Comparison of ENCODE assay signal across 17 cellular contexts in the genomic region with DNA sequence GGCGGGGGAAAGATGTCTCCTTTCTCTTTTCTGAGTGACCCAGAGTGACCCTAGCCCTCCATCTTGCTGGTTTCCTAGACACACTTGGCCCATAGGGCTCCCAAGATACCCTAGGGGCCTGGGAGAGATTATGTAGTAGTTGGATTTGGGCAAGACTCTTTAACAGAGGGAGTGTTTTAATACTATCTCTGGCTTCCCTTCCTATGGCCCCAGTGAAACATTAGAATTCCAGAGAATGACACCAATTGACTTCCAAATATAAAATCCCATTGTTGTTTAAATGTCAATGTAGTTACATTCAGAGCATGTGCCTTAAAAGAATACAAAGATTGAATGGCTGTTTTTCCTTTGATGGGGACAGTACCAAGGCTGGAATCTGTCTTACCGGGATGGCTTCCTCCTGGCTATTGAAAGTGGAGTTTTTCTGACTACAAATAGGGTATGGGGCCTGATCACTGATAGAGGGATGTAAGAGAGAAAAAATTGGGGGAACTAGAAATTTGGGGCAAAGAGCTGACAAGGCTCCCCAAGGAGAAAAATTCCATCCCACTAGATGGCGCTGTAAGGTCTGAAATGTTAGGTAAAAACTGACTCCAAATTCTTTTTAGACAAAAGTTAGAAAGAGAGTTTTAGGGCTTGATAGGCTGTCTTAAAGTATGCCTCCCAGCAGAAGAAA. TPM values are rescaled to one million over a fixed set of nuclear protein-coding genes. Genes with fewer than 3 reads are reported as not detected.
DNase-seq lines count a peak whose midpoint lies in the region; ATAC-seq and TF ChIP-seq lines count a peak whose summit lies in the region.
"Had no signal": no experiment of that assay in that cellular context is flagged by ENCODE, and none has a peak within 500 bp of the region (broad histone marks: within the 10 kb centered on the region; RNA-seq: fewer than 3 reads in every experiment).

No MANE protein-coding gene starts in this region.

- no peak for TF ChIP-seq POLR2A in HCT116 (IDR thresholded peaks at IDR 0.05; ENCODE audit: borderline replicate concordance, extremely low read depth, insufficient read depth, insufficient read length)

- POLR2A ChIA-PET in HCT116 (lab: Charles Lee), result no interaction called here
- POLR2A ChIA-PET in Panc1 (lab: Charles Lee), result no interaction called here

- H4K20me1 ChIP-seq in HCT116 (ENCODE audit: insufficient read depth), result no peaks in the 10 kb centered on the region

- RAD21 ChIA-PET in HCT116 (lab: Charles Lee; ENCODE audit: low non-redundant PET in 1 of 2, low total read pairs in 2 of 2, uncharacterized antibody in 2 of 2, unreplicated experiment in 2 of 2), result no interaction called here

- H3K36me3 ChIP-seq in HCT116 (ENCODE audit: control insufficient read depth in 1 of 2, insufficient read depth in 2 of 2, low read length in 2 of 2) (no peaks in the 10 kb centered on the region), Panc1 (ENCODE audit: control insufficient read depth, insufficient read depth, low read length) (no peaks in the 10 kb centered on the region), iPS DF 6.9 (ENCODE audit: control insufficient read depth, insufficient read depth, low read length) (no peaks in the 10 kb centered on the region)
- H3K36me3 ChIP-seq: adrenal gland, gastroesophageal sphincter had no signal

- WGBS in iPS DF 6.9 (ENCODE audit: insufficient coverage, insufficient read length), result no CpG with 5 or more reads among the region's 3 CpGs

- intact Hi-C loops in HCT116 (cut with micrococcal nuclease) (no loop called here), Panc1 (cut with micrococcal nuclease; ENCODE audit: unreplicated experiment) (no loop called here)

- no peaks in the 10 kb centered on the region for H3K79me2 ChIP-seq in HCT116 (ENCODE audit: insufficient read depth, low read length)

- peak; percentile 14 for DNase-seq in GM12865 (ENCODE audit: low read depth)
- no peak for DNase-seq in HCT116 (ENCODE audit: low read depth, low spot score)
- DNase-seq in Panc1 (ENCODE audit: low read depth, low spot score), result no peak
- peak; percentile 1 for DNase-seq in iPS DF 6.9 (ENCODE audit: low read depth, low spot score)
- no peak for DNase-seq in G401 (ENCODE audit: low spot score)
- no peak for DNase-seq in SIG-M5 (lab: John Stamatoyannopoulos, UW)
- no peak for DNase-seq in NCI-H2171 (lab: John Stamatoyannopoulos, UW)
- DNase-seq: activated CD8-positive, alpha-beta memory T cell treated with anti-CD3 and anti-CD28 coated beads, Interleukin-2, amount 50 U/mL, for 48 hours; adrenal gland; COR-L47; cortex of kidney; left colon; NCI-H2081; nephron progenitor cell had no signal

- no peak overlapping the region for H2AFZ ChIP-seq in HCT116 (ENCODE audit: low read depth, low read length, poor library complexity, severe bottlenecking)

- H3K9me3 ChIP-seq in HCT116 (ENCODE audit: control insufficient read depth in 1 of 2, insufficient read depth in 1 of 2, low read depth in 1 of 2, low read length in 2 of 2), result no peaks in the 10 kb centered on the region
- H3K9me3 ChIP-seq in Panc1 (ENCODE audit: control insufficient read depth, insufficient read depth, low read depth, low read length), result no peaks in the 10 kb centered on the region
- no peaks in the 10 kb centered on the region for H3K9me3 ChIP-seq in iPS DF 6.9 (ENCODE audit: control insufficient read depth, insufficient read depth, low read length)
- H3K9me3 ChIP-seq: adrenal gland, gastroesophageal sphincter had no signal

- no peak for ATAC-seq in HCT116
- no peak for ATAC-seq in Panc1
- ATAC-seq: gastroesophageal sphincter, left colon had no signal

- BruUV-seq in HCT116 (replicated peaks; lab: Mats Ljungman, UMichigan) (no TSS peak), Panc1 (replicated peaks; lab: Mats Ljungman, UMichigan) (no TSS peak)

- H3K27me3 ChIP-seq in HCT116 (ENCODE audit: insufficient read depth, low read length) (no peaks in the 10 kb centered on the region), Panc1 (ENCODE audit: control insufficient read depth, insufficient read depth, low read length) (no peaks in the 10 kb centered on the region), iPS DF 6.9 (ENCODE audit: control insufficient read depth, insufficient read depth, low read length) (no peaks in the 10 kb centered on the region)
- H3K27me3 ChIP-seq: adrenal gland, gastroesophageal sphincter had no signal

- no peaks in the 10 kb centered on the region for H3K4me1 ChIP-seq in HCT116 (ENCODE audit: control insufficient read depth in 1 of 2, insufficient read depth in 2 of 2, low read length in 2 of 2)
- no peaks in the 10 kb centered on the region for H3K4me1 ChIP-seq in Panc1 (ENCODE audit: control insufficient read depth, insufficient read depth, low read length)
- H3K4me1 ChIP-seq in iPS DF 6.9 (ENCODE audit: control insufficient read depth, insufficient read depth, low read length), result no peaks in the 10 kb centered on the region
- H3K4me1 ChIP-seq: adrenal gland, gastroesophageal sphincter had no signal

- no peak overlapping the region for H3K4me3 ChIP-seq in GM12865 (ENCODE audit: low read depth, low read length)
- H3K4me3 ChIP-seq in HCT116 (replicated peaks in 1 of 2; ENCODE audit: low read depth in 1 of 2, low read length in 2 of 2), result no peak overlapping the region
- no peak overlapping the region for H3K4me3 ChIP-seq in Panc1 (ENCODE audit: low read depth in 2 of 2, low read length in 2 of 2)
- H3K4me3 ChIP-seq in iPS DF 6.9 (ENCODE audit: low read length), result no peak overlapping the region
- H3K4me3 ChIP-seq: adrenal gland, gastroesophageal sphincter had no signal

- peak; percentile 26 for TF ChIP-seq CTCF in GM12865 (IDR thresholded peaks at IDR 0.05; ENCODE audit: insufficient read depth, low read depth, low read length, missing control alignments)
- peak in 2 of 3 experiments; percentile 8 to 35; a peak in 1 of 6 replicates for TF ChIP-seq CTCF in HCT116 (IDR thresholded peaks at IDR 0.05 in 2 of 3, conservative IDR thresholded peaks at IDR 0.05 in 1 of 3; ENCODE audit: borderline replicate concordance in 1 of 3, insufficient read depth in 1 of 3, low read depth in 2 of 3, low read length in 2 of 3)
- TF ChIP-seq CTCF in Panc1 (IDR thresholded peaks at IDR 0.05), result peak; percentile 27; the same call in 1 of the 2 replicates

- no peak overlapping the region for H3K27ac ChIP-seq in HCT116 (ENCODE audit: low read depth, low read length)
- no peak overlapping the region for H3K27ac ChIP-seq in Panc1 (ENCODE audit: low read length)
- no peak overlapping the region for H3K27ac ChIP-seq in iPS DF 6.9 (ENCODE audit: low read length)
- H3K27ac ChIP-seq: adrenal gland, gastroesophageal sphincter, RWPE1 had no signal

- no peak overlapping the region for H3K9ac ChIP-seq in HCT116 (ENCODE audit: low read length)

- in situ Hi-C loops in Panc1 (cut with HindIII; ENCODE audit: low pct_unique_long_range_greater_than_20kb, low sequenced_read_pairs) (no loop called here), G401 (cut with HindIII; ENCODE audit: low sequenced_read_pairs) (no loop called here)

- TF ChIP-seq RAD21 in HCT116 (IDR thresholded peaks at IDR 0.05; ENCODE audit: low read depth), result no peak

- H3K4me2 ChIP-seq in HCT116 (ENCODE audit: low read length), result no peak overlapping the region

- H3K9me2 ChIP-seq in HCT116 (ENCODE audit: insufficient read depth), result no peaks in the 10 kb centered on the region

- CTCF ChIA-PET in HCT116 (lab: Charles Lee) (no interaction called here), Panc1 (lab: Charles Lee) (no interaction called here)

TF ChIP-seq in HCT116, 20 proteins besides CTCF, POLR2A, EP300 and RAD21 (continues in another document):
- TF ChIP-seq, protein P1, sequence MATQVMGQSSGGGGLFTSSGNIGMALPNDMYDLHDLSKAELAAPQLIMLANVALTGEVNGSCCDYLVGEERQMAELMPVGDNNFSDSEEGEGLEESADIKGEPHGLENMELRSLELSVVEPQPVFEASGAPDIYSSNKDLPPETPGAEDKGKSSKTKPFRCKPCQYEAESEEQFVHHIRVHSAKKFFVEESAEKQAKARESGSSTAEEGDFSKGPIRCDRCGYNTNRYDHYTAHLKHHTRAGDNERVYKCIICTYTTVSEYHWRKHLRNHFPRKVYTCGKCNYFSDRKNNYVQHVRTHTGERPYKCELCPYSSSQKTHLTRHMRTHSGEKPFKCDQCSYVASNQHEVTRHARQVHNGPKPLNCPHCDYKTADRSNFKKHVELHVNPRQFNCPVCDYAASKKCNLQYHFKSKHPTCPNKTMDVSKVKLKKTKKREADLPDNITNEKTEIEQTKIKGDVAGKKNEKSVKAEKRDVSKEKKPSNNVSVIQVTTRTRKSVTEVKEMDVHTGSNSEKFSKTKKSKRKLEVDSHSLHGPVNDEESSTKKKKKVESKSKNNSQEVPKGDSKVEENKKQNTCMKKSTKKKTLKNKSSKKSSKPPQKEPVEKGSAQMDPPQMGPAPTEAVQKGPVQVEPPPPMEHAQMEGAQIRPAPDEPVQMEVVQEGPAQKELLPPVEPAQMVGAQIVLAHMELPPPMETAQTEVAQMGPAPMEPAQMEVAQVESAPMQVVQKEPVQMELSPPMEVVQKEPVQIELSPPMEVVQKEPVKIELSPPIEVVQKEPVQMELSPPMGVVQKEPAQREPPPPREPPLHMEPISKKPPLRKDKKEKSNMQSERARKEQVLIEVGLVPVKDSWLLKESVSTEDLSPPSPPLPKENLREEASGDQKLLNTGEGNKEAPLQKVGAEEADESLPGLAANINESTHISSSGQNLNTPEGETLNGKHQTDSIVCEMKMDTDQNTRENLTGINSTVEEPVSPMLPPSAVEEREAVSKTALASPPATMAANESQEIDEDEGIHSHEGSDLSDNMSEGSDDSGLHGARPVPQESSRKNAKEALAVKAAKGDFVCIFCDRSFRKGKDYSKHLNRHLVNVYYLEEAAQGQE (IDR thresholded peaks at IDR 0.05; ENCODE audit: low read depth), result no peak
- TF ChIP-seq CBX3 (IDR thresholded peaks at IDR 0.05; ENCODE audit: low read depth) (no peak), MAX (IDR thresholded peaks at IDR 0.05) (no peak), EZH2 (IDR thresholded peaks at IDR 0.05) (no peak), TCF7L2 (IDR thresholded peaks at IDR 0.05; ENCODE audit: borderline replicate concordance, extremely low read depth, insufficient read depth, insufficient read length) (no peak), POLR2AphosphoS5 (IDR thresholded peaks at IDR 0.05; ENCODE audit: low read depth, low read length) (no peak), ELF1 (IDR thresholded peaks at IDR 0.05; ENCODE audit: borderline replicate concordance, low read depth) (no peak)
- TF ChIP-seq, protein P2, sequence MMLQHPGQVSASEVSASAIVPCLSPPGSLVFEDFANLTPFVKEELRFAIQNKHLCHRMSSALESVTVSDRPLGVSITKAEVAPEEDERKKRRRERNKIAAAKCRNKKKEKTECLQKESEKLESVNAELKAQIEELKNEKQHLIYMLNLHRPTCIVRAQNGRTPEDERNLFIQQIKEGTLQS (IDR thresholded peaks at IDR 0.05), result no peak

RNA-seq across cellular contexts. Expression of gene TENT5D, which starts 10.7 kb away (rescaled TPM):
- not detected for total RNA-seq in HCT116 (2021; ENCODE audit: unreplicated experiment)
- not detected in 2 replicates for polyA plus RNA-seq in HCT116 (2012)
- not detected for total RNA-seq in Panc1 (2021; ENCODE audit: unreplicated experiment)
- polyA plus RNA-seq in Panc1 (2012; ENCODE audit: insufficient read length), result not detected
- not detected in 2 replicates for total RNA-seq in G401 (2014; rRNA removed; shearing (Covaris generic))
- total RNA-seq: gastroesophageal sphincter, left colon had no signal
- polyA plus RNA-seq: thymus had no signal

Comparison
In these comparisons a context has a peak if more than half of its experiments do, and no peak if none do; other contexts are left out.
1. DNase-seq: peak in GM12865 (single experiment) and iPS DF 6.9 (single experiment); none in HCT116 (single experiment), Panc1 (single experiment), G401 (single experiment), SIG-M5 (single experiment) and NCI-H2171 (single experiment).
2. Peak in every context shown above with its lines, with median percentiles within 50 percentile points of each other: CTCF ChIP-seq.